ENCODE assay signal across 8 cellular contexts in genomic region chr1:30823969-30824735, GRCh38.
DNase-seq lines count a peak whose midpoint lies in the region; ATAC-seq and TF ChIP-seq lines count a peak whose summit lies in the region.

No MANE protein-coding gene starts in this region.

- no peak overlapping the region for H3K4me3 ChIP-seq in lung

- H3K27me3 ChIP-seq in lung (ENCODE audit: control insufficient read depth, insufficient read depth) = no peaks in the 10 kb centered on the region

- peak overlapping the region; percentile 92 to 96 for H3K27ac ChIP-seq in lung (ENCODE audit: low read depth in 1 of 2, low read length in 1 of 2)

- DNase-seq in CD1c-positive myeloid dendritic cell (ENCODE audit: extremely low spot score) (peak; percentile 94), HT1080 (ENCODE audit: low read depth) (peak; percentile 98), NOMO-1 treated with DMSO at 0.1 percent for 48 hours (lab: John Stamatoyannopoulos, UW; ENCODE audit: unreplicated experiment) (peak; percentile 91), lung (ENCODE audit: low spot score) (peak; percentile 96)
- DNase-seq in activated CD8-positive, alpha-beta memory T cell treated with anti-CD3 and anti-CD28 coated beads for 48 hours (ENCODE audit: low read depth in 2 of 3, low spot score in 2 of 3) = peak; percentile 23 to 35 (median 25)
- peak; percentile 50 to 55 (median 52) for DNase-seq in effector memory CD8-positive, alpha-beta T cell
- peak; percentile 12 to 68 (median 26) for DNase-seq in stimulated activated CD4-positive, alpha-beta T cell treated with anti-CD3 and anti-CD28 coated beads, TNF-alpha, amount 100 ng/mL, for 24 hours (ENCODE audit: low read depth in 3 of 3)

- peaks cover 2 to 13% of the 10 kb centered on the region in 2 donors for H3K4me1 ChIP-seq in lung (ENCODE audit: control insufficient read depth in 2 of 2, insufficient read depth in 2 of 2, low read length in 2 of 2)

- H3K9me3 ChIP-seq in lung (ENCODE audit: control insufficient read depth in 2 of 2, insufficient read depth in 1 of 2, low read length in 1 of 2) = no peaks in the 10 kb centered on the region

- H3K36me3 ChIP-seq in lung (ENCODE audit: control insufficient read depth in 2 of 2, insufficient read depth in 2 of 2, low read length in 2 of 2) = no peaks in the 10 kb centered on the region

- H3K4me3 Mint-ChIP-seq in effector memory CD8-positive, alpha-beta T cell = peak overlapping the region; percentile 82 to 85

- H3K36me3 Mint-ChIP-seq in effector memory CD8-positive, alpha-beta T cell (ENCODE audit: insufficient read depth) = no peaks in the 10 kb centered on the region

- peaks cover 26 to 31% of the 10 kb centered on the region in 2 donors for H3K4me1 Mint-ChIP-seq in effector memory CD8-positive, alpha-beta T cell (ENCODE audit: low read depth in 2 of 2)

- ATAC-seq in GM21367 (IDR thresholded peaks at IDR 0.05; ENCODE audit: unreplicated experiment) (peak; percentile 87), lung (ENCODE audit: insufficient read depth, low FRiP score) (peak; percentile 94)
- ATAC-seq in effector memory CD8-positive, alpha-beta T cell (replicated peaks) = peak; percentile 79

- TF ChIP-seq CTCF in lung (IDR thresholded peaks at IDR 0.05; ENCODE audit: control extremely low read depth, extremely low read depth) = no peak

- peak overlapping the region; percentile 13 to 27 for H3K27ac Mint-ChIP-seq in effector memory CD8-positive, alpha-beta T cell

- H3K9me3 Mint-ChIP-seq in effector memory CD8-positive, alpha-beta T cell = no peaks in the 10 kb centered on the region

- WGBS in lung, 2 donors = 0 to 1% methylated on average over 40 to 44 of the region's 44 CpGs

- peaks cover 54 to 65% of the 10 kb centered on the region in 2 donors for H3K27me3 Mint-ChIP-seq in effector memory CD8-positive, alpha-beta T cell

Comparison
In these comparisons a context has a peak if more than half of its experiments do, and no peak if none do; other contexts are left out.
1. DNase-seq: peak in every context shown above with its lines; median percentile 98 in HT1080; 96 in lung; 94 in CD1c-positive myeloid dendritic cell; 91 in NOMO-1 treated with DMSO at 0.1 percent for 48 hours; 52 in effector memory CD8-positive, alpha-beta T cell; 26 in stimulated activated CD4-positive, alpha-beta T cell treated with anti-CD3 and anti-CD28 coated beads, TNF-alpha, amount 100 ng/mL, for 24 hours; 25 in activated CD8-positive, alpha-beta memory T cell treated with anti-CD3 and anti-CD28 coated beads for 48 hours.